ENCODE assay signal across 8 cellular contexts in the genomic region with DNA sequence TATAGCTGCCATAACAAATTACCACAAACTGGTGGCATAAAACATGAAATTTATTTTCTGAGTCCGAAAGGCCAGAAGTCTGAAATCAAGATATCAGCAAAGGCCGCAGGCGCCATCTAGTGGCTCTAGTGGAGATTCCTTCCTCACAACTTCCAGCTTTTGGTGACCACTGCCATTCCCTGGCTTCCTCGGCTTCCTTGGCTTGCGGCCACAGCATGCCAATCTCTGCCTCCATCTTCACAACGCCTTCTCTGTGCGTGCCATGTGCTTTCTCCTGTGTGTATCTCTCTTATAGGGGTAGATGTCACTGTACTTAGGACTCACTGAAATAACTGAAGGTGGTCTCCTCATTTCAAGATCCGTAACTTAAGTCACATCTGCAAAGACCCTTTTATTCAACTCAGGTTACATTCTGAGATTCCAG. TPM values are rescaled to one million over a fixed set of nuclear protein-coding genes. Genes with fewer than 3 reads are reported as not detected.
DNase-seq lines count a peak whose midpoint lies in the region; ATAC-seq, FAIRE-seq and TF ChIP-seq lines count a peak whose summit lies in the region.

No MANE protein-coding gene starts in this region.

- no peaks in the 10 kb centered on the region for H3K9me3 Mint-ChIP-seq in activated T-helper 2 cell treated with anti-CD3 and anti-CD28 coated beads, Interferon-gamma antibody, Interleukin-2, Interleukin-4, amounts not matched to agents 10 μg/mL and 5 μg/mL and 100 μg/mL, durations not matched to agents 14 hours and 24 hours and 36 hours
- H3K9me3 Mint-ChIP-seq in osteocyte (ENCODE audit: unreplicated experiment) = peaks cover 4% of the 10 kb centered on the region

- H3K27me3 Mint-ChIP-seq in activated T-helper 2 cell treated with anti-CD3 and anti-CD28 coated beads, Interferon-gamma antibody, Interleukin-2, Interleukin-4, amounts not matched to agents 10 μg/mL and 5 μg/mL and 100 μg/mL, durations not matched to agents 14 hours and 24 hours and 36 hours (ENCODE audit: low read depth) = peaks cover 37% of the 10 kb centered on the region
- H3K27me3 Mint-ChIP-seq in osteocyte (ENCODE audit: unreplicated experiment) = peaks cover 37% of the 10 kb centered on the region

- POLR2A ChIA-PET in GM10248 (lab: Yijun Ruan, JAX) (no interaction called here), RWPE1 (lab: Yijun Ruan, JAX; ENCODE audit: low non-redundant PET) (no interaction called here)

- CTCF ChIA-PET in GM10248 (lab: Yijun Ruan, JAX) = interaction anchor here (0.7 to 4.9 kb wide), 45 partner anchors 8 to 556 kb away, joined by 3 to 70 read pairs (median 5); a partner anchor contains a TSS
- CTCF ChIA-PET in RWPE1 (lab: Yijun Ruan, JAX) = interaction anchor here (0.6 to 3.2 kb wide), 18 partner anchors 8 to 677 kb away, joined by 3 to 48 read pairs (median 4); no protein-coding TSS in a partner anchor

- TF ChIP-seq CTCF in GM10248 (IDR thresholded peaks at IDR 0.05; ENCODE audit: control extremely low read depth, extremely low read depth, low read depth, missing control alignments) (peak; percentile 85), LNCAP (IDR thresholded peaks at IDR 0.05) (peak; percentile 85), RWPE1 (conservative IDR thresholded peaks at IDR 0.05; ENCODE audit: low read depth) (peak; percentile 91), osteocyte (IDR thresholded peaks at IDR 0.05) (peak; percentile 94)

- no peak overlapping the region for H3K27ac Mint-ChIP-seq in activated T-helper 2 cell treated with anti-CD3 and anti-CD28 coated beads, Interferon-gamma antibody, Interleukin-2, Interleukin-4, amounts not matched to agents 10 μg/mL and 5 μg/mL and 100 μg/mL, durations not matched to agents 14 hours and 24 hours and 36 hours
- H3K27ac Mint-ChIP-seq in osteocyte (ENCODE audit: unreplicated experiment) = no peak overlapping the region

- no peak overlapping the region for H3K27ac ChIP-seq in RWPE1

- no peak for ATAC-seq in GM19452 (IDR thresholded peaks at IDR 0.05; ENCODE audit: unreplicated experiment)

- H3K4me1 Mint-ChIP-seq in activated T-helper 2 cell treated with anti-CD3 and anti-CD28 coated beads, Interferon-gamma antibody, Interleukin-2, Interleukin-4, amounts not matched to agents 10 μg/mL and 5 μg/mL and 100 μg/mL, durations not matched to agents 14 hours and 24 hours and 36 hours (ENCODE audit: low read depth) = peaks cover 4% of the 10 kb centered on the region
- H3K4me1 Mint-ChIP-seq in osteocyte (ENCODE audit: unreplicated experiment) = peaks cover 10% of the 10 kb centered on the region

- intact Hi-C loops in activated T-helper 2 cell treated with anti-CD3 and anti-CD28 coated beads, Interferon-gamma antibody, Interleukin-2, Interleukin-4, amounts not matched to agents 10 μg/mL and 5 μg/mL and 100 μg/mL, durations not matched to agents 14 hours and 24 hours and 36 hours (cut with micrococcal nuclease) = loop anchor here (1.0 kb wide), 3 partner anchors 71 to 500 kb away; no protein-coding TSS in a partner anchor

- H3K4me3 Mint-ChIP-seq in activated T-helper 2 cell treated with anti-CD3 and anti-CD28 coated beads, Interferon-gamma antibody, Interleukin-2, Interleukin-4, amounts not matched to agents 10 μg/mL and 5 μg/mL and 100 μg/mL, durations not matched to agents 14 hours and 24 hours and 36 hours (ENCODE audit: low read depth) = no peak overlapping the region
- no peak overlapping the region for H3K4me3 Mint-ChIP-seq in osteocyte (ENCODE audit: unreplicated experiment)

- no peak for FAIRE-seq in frontal cortex (lab: Jason Lieb, UNC)
- no peak for FAIRE-seq in urothelium cell line (lab: Jason Lieb, UNC)

- H3K36me3 Mint-ChIP-seq in activated T-helper 2 cell treated with anti-CD3 and anti-CD28 coated beads, Interferon-gamma antibody, Interleukin-2, Interleukin-4, amounts not matched to agents 10 μg/mL and 5 μg/mL and 100 μg/mL, durations not matched to agents 14 hours and 24 hours and 36 hours (ENCODE audit: low read depth) = peaks cover 7% of the 10 kb centered on the region
- peaks cover 4% of the 10 kb centered on the region for H3K36me3 Mint-ChIP-seq in osteocyte (ENCODE audit: unreplicated experiment)

- peak; percentile 50 for DNase-seq in GM10248 (ENCODE audit: extremely low spot score)
- peak; percentile 66 for DNase-seq in RWPE1 (ENCODE audit: low spot score)
- DNase-seq in activated T-helper 2 cell treated with anti-CD3 and anti-CD28 coated beads, Interferon-gamma antibody, Interleukin-2, Interleukin-4, amounts not matched to agents 10 μg/mL and 5 μg/mL and 100 μg/mL, durations not matched to agents 14 hours and 24 hours and 36 hours (ENCODE audit: low spot score) = peak; percentile 32
- DNase-seq in frontal cortex (ENCODE audit: low spot score in 2 of 2) = peak; percentile 26 to 52
- DNase-seq in osteocyte (ENCODE audit: extremely low spot score, unreplicated experiment) = peak; percentile 90
- peak; percentile 79 for DNase-seq in urothelium cell line (ENCODE audit: low spot score)

RNA-seq across cellular contexts. Expression of a gene that starts 5.4 kb away (rescaled TPM):
- 15.1 and 15.7 TPM in 2 replicates for total RNA-seq in activated T-helper 2 cell treated with anti-CD3 and anti-CD28 coated beads, Interferon-gamma antibody, Interleukin-2, Interleukin-4, amounts not matched to agents 10 μg/mL and 5 μg/mL and 100 μg/mL, durations not matched to agents 14 hours and 24 hours and 36 hours
- 6.1 TPM for total RNA-seq in frontal cortex
- total RNA-seq in osteocyte = 90.3 and 103 TPM in 2 replicates

Comparison
In these comparisons a context has a peak if more than half of its experiments do, and no peak if none do; other contexts are left out.
1. DNase-seq: peak in every context shown above with its lines; median percentile 90 in osteocyte; 79 in urothelium cell line; 66 in RWPE1; 50 in GM10248; 39 in frontal cortex; 32 in activated T-helper 2 cell treated with anti-CD3 and anti-CD28 coated beads, Interferon-gamma antibody, Interleukin-2, Interleukin-4, amounts not matched to agents 10 μg/mL and 5 μg/mL and 100 μg/mL, durations not matched to agents 14 hours and 24 hours and 36 hours.